1 cellular context compared by ENCODE assay signal in the genomic region with DNA sequence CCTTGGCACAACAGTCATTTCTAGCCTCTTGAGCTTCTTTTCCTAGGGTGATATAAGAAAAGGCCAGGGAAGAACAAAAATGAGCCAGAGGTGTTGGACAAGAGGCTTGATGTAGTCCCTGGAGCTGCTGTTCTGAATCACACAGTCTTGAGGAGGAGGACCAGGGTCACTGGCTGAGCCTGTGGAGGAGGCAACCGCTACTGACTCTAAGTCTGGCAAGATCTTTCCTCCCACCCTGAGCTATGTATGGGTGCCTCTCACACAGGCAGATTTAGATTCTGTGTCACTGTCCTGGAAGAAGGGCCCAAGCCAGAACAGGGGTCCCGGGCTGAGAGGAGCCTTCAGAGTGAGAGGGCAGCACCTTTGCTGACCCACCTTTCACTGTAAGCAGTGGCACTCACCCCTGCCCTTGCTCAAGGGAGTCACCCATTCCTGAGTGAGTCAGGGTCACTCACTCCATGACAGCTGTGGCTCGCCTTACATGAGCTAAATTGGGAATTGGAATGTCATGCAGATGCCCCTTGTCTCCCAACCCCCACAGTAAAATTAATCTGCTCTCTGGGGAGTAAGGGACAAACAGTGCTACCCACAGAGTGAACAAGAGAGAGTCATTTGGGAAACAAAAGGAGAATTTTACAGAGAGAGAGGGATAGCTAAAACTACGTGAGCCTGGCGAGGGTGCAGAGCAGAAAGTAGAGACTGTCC.
TF ChIP-seq lines count a peak whose summit lies in the region.

A gene with protein sequence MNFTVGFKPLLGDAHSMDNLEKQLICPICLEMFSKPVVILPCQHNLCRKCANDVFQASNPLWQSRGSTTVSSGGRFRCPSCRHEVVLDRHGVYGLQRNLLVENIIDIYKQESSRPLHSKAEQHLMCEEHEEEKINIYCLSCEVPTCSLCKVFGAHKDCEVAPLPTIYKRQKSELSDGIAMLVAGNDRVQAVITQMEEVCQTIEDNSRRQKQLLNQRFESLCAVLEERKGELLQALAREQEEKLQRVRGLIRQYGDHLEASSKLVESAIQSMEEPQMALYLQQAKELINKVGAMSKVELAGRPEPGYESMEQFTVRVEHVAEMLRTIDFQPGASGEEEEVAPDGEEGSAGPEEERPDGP (plus strand): TSS at position 575 of the 705 bp plus-strand sequence. CDS start 303 bp downstream, outside the sequence.

TF ChIP-seq in HCT116, 20 proteins besides CTCF, POLR2A, EP300 and RAD21:
- TF ChIP-seq CBX3 (IDR thresholded peaks at IDR 0.05; ENCODE audit: low read depth) = no peak
- TF ChIP-seq ZNF274 (IDR thresholded peaks at IDR 0.05; ENCODE audit: low read depth, low read length) = no peak
- TF ChIP-seq EZH2 (IDR thresholded peaks at IDR 0.05) = no peak
- TF ChIP-seq SRF (IDR thresholded peaks at IDR 0.05; ENCODE audit: low read depth) = no peak
- TF ChIP-seq, protein P1, sequence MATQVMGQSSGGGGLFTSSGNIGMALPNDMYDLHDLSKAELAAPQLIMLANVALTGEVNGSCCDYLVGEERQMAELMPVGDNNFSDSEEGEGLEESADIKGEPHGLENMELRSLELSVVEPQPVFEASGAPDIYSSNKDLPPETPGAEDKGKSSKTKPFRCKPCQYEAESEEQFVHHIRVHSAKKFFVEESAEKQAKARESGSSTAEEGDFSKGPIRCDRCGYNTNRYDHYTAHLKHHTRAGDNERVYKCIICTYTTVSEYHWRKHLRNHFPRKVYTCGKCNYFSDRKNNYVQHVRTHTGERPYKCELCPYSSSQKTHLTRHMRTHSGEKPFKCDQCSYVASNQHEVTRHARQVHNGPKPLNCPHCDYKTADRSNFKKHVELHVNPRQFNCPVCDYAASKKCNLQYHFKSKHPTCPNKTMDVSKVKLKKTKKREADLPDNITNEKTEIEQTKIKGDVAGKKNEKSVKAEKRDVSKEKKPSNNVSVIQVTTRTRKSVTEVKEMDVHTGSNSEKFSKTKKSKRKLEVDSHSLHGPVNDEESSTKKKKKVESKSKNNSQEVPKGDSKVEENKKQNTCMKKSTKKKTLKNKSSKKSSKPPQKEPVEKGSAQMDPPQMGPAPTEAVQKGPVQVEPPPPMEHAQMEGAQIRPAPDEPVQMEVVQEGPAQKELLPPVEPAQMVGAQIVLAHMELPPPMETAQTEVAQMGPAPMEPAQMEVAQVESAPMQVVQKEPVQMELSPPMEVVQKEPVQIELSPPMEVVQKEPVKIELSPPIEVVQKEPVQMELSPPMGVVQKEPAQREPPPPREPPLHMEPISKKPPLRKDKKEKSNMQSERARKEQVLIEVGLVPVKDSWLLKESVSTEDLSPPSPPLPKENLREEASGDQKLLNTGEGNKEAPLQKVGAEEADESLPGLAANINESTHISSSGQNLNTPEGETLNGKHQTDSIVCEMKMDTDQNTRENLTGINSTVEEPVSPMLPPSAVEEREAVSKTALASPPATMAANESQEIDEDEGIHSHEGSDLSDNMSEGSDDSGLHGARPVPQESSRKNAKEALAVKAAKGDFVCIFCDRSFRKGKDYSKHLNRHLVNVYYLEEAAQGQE (IDR thresholded peaks at IDR 0.05; ENCODE audit: low read depth) = no peak
TF ChIP-seq in HCT116: peak in this region for 0.
